8 cellular contexts compared by ENCODE assay signal in genomic region chrX:101385795-101386541, GRCh38. TPM values are rescaled to one million over a fixed set of nuclear protein-coding genes. Genes with fewer than 3 reads are reported as not detected.
DNase-seq lines count a peak whose midpoint lies in the region; ATAC-seq and TF ChIP-seq lines count a peak whose summit lies in the region.

Gene BTK, minus strand, starts transcription at chrX:101386191. Its CDS starts 10,907 bp downstream, at chrX:101375284.

- POLR2A ChIA-PET in naive thymus-derived CD4-positive, alpha-beta T cell (lab: Charles Lee) = no interaction called here

- DNase-seq in NAMALWA (ENCODE audit: low spot score) (peak; percentile 74), ovary (no peak), ascending aorta (ENCODE audit: low spot score in 2 of 2) (no peak), DMS53 treated with DMSO at 0.1 percent for 48 hours (lab: John Stamatoyannopoulos, UW; ENCODE audit: unreplicated experiment) (no peak)
- DNase-seq in naive thymus-derived CD4-positive, alpha-beta T cell = no peak
- DNase-seq in effector CD8-positive, alpha-beta T cell (lab: John Stamatoyannopoulos, UW) = no peak

- H3K36me3 Mint-ChIP-seq in naive thymus-derived CD4-positive, alpha-beta T cell = no peaks in the 10 kb centered on the region

- no peak within 1 kb of the TSS for H3K4me3 ChIP-seq in naive thymus-derived CD4-positive, alpha-beta T cell (ENCODE audit: low read length)
- H3K4me3 ChIP-seq in ovary = no peak within 1 kb of the TSS
- no peak within 1 kb of the TSS for H3K4me3 ChIP-seq in ascending aorta

- intact Hi-C loops in naive thymus-derived CD4-positive, alpha-beta T cell (cut with micrococcal nuclease) = no loop called here
- intact Hi-C loops in ovary (cut with DNase I) = no loop called here
- intact Hi-C loops in ascending aorta (cut with DNase I) = no loop called here

- H3K4me1 ChIP-seq in naive thymus-derived CD4-positive, alpha-beta T cell (ENCODE audit: control insufficient read depth in 2 of 2, insufficient read depth in 2 of 2, low read length in 2 of 2) = peaks cover 0 to 5% of the 10 kb centered on the region in 2 donors
- H3K4me1 ChIP-seq in ovary (ENCODE audit: insufficient read depth) (no peaks in the 10 kb centered on the region), ascending aorta (no peaks in the 10 kb centered on the region)

- H3K27ac ChIP-seq in naive thymus-derived CD4-positive, alpha-beta T cell (ENCODE audit: low read depth, low read length) = no peak within 1 kb of the TSS
- no peak within 1 kb of the TSS for H3K27ac ChIP-seq in ovary
- H3K27ac ChIP-seq in ascending aorta = no peak within 1 kb of the TSS

- no peak for TF ChIP-seq POLR2A in ovary (IDR thresholded peaks at IDR 0.05)

- H3K27ac Mint-ChIP-seq in naive thymus-derived CD4-positive, alpha-beta T cell = no peak within 1 kb of the TSS

- H3K9me3 ChIP-seq in naive thymus-derived CD4-positive, alpha-beta T cell (ENCODE audit: control insufficient read depth in 2 of 3, low read length in 3 of 3) = no peaks in the 10 kb centered on the region
- H3K9me3 ChIP-seq in ovary = no peaks in the 10 kb centered on the region
- no peaks in the 10 kb centered on the region for H3K9me3 ChIP-seq in ascending aorta

- 66 to 75% (median 69%) methylated on average over 9 of the region's 9 CpGs for WGBS in ovary, 3 donors

- CTCF ChIA-PET in naive thymus-derived CD4-positive, alpha-beta T cell (lab: Charles Lee) = no interaction called here

- TF ChIP-seq CTCF in ovary (IDR thresholded peaks at IDR 0.05) = no peak
- no peak for TF ChIP-seq CTCF in ascending aorta (IDR thresholded peaks at IDR 0.05)

- no peaks in the 10 kb centered on the region for H3K27me3 Mint-ChIP-seq in naive thymus-derived CD4-positive, alpha-beta T cell

- H3K4me3 Mint-ChIP-seq in naive thymus-derived CD4-positive, alpha-beta T cell = peak within 1 kb of the TSS in 1 of 10 donors; percentile 18

- peaks cover 0 to 7% (median 3%) of the 10 kb centered on the region in 7 donors for H3K4me1 Mint-ChIP-seq in naive thymus-derived CD4-positive, alpha-beta T cell

- ATAC-seq in GM18520 (IDR thresholded peaks at IDR 0.05; ENCODE audit: unreplicated experiment) (peak; percentile 41), HG02610 (IDR thresholded peaks at IDR 0.05; ENCODE audit: unreplicated experiment) (peak; percentile 67)
- ATAC-seq in naive thymus-derived CD4-positive, alpha-beta T cell = peak; percentile 43

- no peaks in the 10 kb centered on the region for H3K27me3 ChIP-seq in naive thymus-derived CD4-positive, alpha-beta T cell (ENCODE audit: control insufficient read depth in 2 of 2, insufficient read depth in 2 of 2, low read length in 2 of 2)
- no peaks in the 10 kb centered on the region for H3K27me3 ChIP-seq in ovary
- H3K27me3 ChIP-seq in ascending aorta = no peaks in the 10 kb centered on the region

- no peaks in the 10 kb centered on the region for H3K36me3 ChIP-seq in naive thymus-derived CD4-positive, alpha-beta T cell (ENCODE audit: control insufficient read depth in 2 of 3, insufficient read depth in 3 of 3, low read length in 3 of 3)
- H3K36me3 ChIP-seq in ovary (no peaks in the 10 kb centered on the region), ascending aorta (no peaks in the 10 kb centered on the region)

- H3K9me3 Mint-ChIP-seq in naive thymus-derived CD4-positive, alpha-beta T cell = peaks cover 0 to 1% (median 0%) of the 10 kb centered on the region in 11 donors

- TF ChIP-seq EP300 in ovary (IDR thresholded peaks at IDR 0.05) = no peak

RNA-seq across cellular contexts. Expression of gene BTK, which starts in this region (rescaled TPM):
- total RNA-seq in naive thymus-derived CD4-positive, alpha-beta T cell = 10 to 100 TPM in 1 of 5 experiments, 1 to 10 TPM in 3, not detected in 1; 1.5 to 52.1 (median 3.9) TPM
- polyA plus RNA-seq in naive thymus-derived CD4-positive, alpha-beta T cell = under 1 TPM; 0.06 to 0.14 TPM
- total RNA-seq in ovary = 1 to 10 TPM in 5 of 7 donors, under 1 TPM in 2; 0.81 to 4.3 (median 1.3) TPM
- 1 to 10 TPM in 1 of 2 donors, under 1 TPM in 1; 0.81 to 7.5 TPM for polyA plus RNA-seq in ovary
- total RNA-seq in ascending aorta = 0.64 TPM
